ENCODE assay signal across 1 cellular context in the genomic region with DNA sequence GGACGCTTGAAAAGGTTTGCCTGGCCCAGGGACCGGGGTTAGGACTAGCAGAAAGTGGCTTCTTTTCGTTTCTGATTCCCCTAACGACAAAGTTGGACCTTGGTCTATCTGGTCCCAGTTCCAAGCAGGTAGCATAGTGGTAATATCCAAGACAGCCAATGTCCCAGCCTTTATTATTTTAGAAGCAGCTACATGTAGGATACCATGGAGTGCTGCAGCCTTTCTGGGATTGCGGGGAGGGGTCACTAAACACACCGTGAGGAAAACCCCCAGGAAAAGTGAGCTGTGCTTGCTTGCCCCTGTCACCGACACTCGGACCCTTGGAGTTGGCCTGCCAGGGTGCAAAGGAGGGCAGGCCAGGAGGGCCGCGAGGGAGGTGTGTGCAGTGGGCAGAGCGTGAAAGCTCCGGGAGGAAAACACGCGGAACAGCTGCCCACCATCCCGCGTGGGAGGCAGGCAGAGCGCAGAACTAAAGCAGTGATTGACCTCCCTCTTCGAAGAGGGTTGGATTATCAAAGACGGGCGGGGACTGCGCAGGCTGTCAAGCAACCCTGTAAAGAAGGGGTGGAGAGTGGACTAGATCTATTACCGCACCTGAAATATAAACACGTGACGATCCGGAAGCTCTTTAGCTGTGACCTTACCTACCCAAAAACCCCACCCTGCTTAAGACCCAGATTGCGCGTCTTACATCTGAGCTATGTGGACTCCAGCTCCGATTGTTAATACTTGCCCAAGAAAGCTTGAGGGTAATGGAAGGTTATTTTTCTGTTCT.
TF ChIP-seq lines count a peak whose summit lies in the region.

No MANE protein-coding gene starts in this region.

TF ChIP-seq in IMR-90, 13 proteins besides CTCF, POLR2A, EP300 and RAD21 (continued from another document):
- TF ChIP-seq NFE2L2 (IDR thresholded peaks at IDR 0.05; ENCODE audit: low read depth, low read length) (no peak), MAZ (IDR thresholded peaks at IDR 0.05; ENCODE audit: borderline replicate concordance, low read depth, low read length) (no peak), CHD1 (IDR thresholded peaks at IDR 0.05; ENCODE audit: low read depth, low read length) (no peak), MXI1 (IDR thresholded peaks at IDR 0.05; ENCODE audit: borderline replicate concordance, low read depth, low read length) (no peak), CEBPB (IDR thresholded peaks at IDR 0.05; ENCODE audit: low read depth, low read length) (no peak), FOS (IDR thresholded peaks at IDR 0.05; ENCODE audit: low read depth, low read length) (no peak), RFX5 (IDR thresholded peaks at IDR 0.05; ENCODE audit: low read depth, low read length) (no peak), MAFK (IDR thresholded peaks at IDR 0.05; ENCODE audit: low read depth, low read length) (no peak), RCOR1 (IDR thresholded peaks at IDR 0.05; ENCODE audit: insufficient replicate concordance, low read length) (no peak)
- TF ChIP-seq, protein P1, sequence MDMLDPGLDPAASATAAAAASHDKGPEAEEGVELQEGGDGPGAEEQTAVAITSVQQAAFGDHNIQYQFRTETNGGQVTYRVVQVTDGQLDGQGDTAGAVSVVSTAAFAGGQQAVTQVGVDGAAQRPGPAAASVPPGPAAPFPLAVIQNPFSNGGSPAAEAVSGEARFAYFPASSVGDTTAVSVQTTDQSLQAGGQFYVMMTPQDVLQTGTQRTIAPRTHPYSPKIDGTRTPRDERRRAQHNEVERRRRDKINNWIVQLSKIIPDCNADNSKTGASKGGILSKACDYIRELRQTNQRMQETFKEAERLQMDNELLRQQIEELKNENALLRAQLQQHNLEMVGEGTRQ (IDR thresholded peaks at IDR 0.05; ENCODE audit: low read depth, low read length): no peak
TF ChIP-seq in IMR-90: peak in this region for 0.
